Comparison of ENCODE assay signal across 11 cellular contexts in the genomic region with DNA sequence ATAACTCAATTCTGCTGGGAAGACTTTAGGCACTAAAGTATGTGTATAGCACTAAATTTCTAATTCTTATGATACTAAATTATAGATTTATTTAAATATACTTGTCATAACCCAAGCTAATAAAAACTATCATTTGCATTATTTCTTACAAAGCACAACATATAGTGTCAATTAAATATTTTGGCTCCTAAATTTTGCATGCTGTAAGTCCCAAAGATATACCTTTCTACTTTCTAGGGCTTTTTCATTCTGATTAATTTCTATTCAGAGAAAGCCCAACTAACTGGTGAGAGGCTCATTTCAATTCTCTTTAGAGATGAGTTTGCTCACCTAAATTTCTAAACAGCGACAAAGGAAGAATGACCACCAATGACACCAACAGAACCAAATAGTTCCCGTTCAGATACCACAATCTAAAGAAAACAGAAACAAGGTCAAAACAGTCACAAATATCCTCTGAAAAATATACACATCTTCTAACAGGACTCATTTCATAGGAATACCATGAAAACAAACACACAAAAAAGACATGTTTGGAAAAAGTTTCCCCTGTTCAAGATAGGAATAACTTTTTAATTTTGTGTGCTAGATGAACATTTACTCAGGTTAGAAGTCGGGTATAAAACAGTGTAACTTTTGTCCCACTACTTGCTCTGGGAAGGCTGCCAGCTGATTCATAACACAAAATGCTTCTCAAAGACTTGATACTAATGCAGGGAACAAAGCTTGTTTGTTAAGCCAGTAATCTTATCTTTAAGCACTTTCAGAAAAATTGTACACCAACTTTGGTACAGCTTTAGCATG. TPM values are rescaled to one million over a fixed set of nuclear protein-coding genes. Genes with fewer than 3 reads are reported as not detected.
DNase-seq lines count a peak whose midpoint lies in the region; ATAC-seq and TF ChIP-seq lines count a peak whose summit lies in the region.
"Had no signal": no experiment of that assay in that cellular context is flagged by ENCODE, and none has a peak within 500 bp of the region (broad histone marks: within the 10 kb centered on the region; RNA-seq: fewer than 3 reads in every experiment).

No MANE protein-coding gene starts in this region.

- H3K36me3 Mint-ChIP-seq in activated CD8-positive, alpha-beta memory T cell treated with anti-CD3 and anti-CD28 coated beads, Interleukin-2, amount 10 ng/mL, durations not matched to agents 7 days and 5 days, result peaks cover 87% of the 10 kb centered on the region
- H3K36me3 Mint-ChIP-seq in type B pancreatic cell, result peaks cover 68% of the 10 kb centered on the region

- ATAC-seq in activated CD8-positive, alpha-beta memory T cell treated with anti-CD3 and anti-CD28 coated beads, Interleukin-2, amount 10 ng/mL, durations not matched to agents 7 days and 5 days, result no peak
- ATAC-seq in body of pancreas, result peak; percentile 68
- peak; percentile 63 for ATAC-seq in left colon
- no peak for ATAC-seq in HG02885 (IDR thresholded peaks at IDR 0.05; ENCODE audit: poor library complexity, unreplicated experiment)
- ATAC-seq: stimulated activated memory B cell treated with anti-CD40 and anti-IgM and Interleukin-4, amounts not matched to agents 10 μg/mL and 1 μg/mL and 100 μg/mL, for 72 hours had no signal

- no peak for DNase-seq in activated CD8-positive, alpha-beta memory T cell treated with anti-CD3 and anti-CD28 coated beads, Interleukin-2, amount 10 ng/mL, durations not matched to agents 7 days and 5 days
- DNase-seq in activated CD8-positive, alpha-beta memory T cell treated with anti-CD3 and anti-CD28 coated beads for 24 hours, result no peak
- peak; percentile 73 to 88 (median 86) for DNase-seq in body of pancreas
- DNase-seq in left colon, result peak; percentile 71 to 73
- no peak for DNase-seq in type B pancreatic cell (ENCODE audit: extremely low spot score, unreplicated experiment)
- DNase-seq in OCI-M2 (lab: John Stamatoyannopoulos, UW; ENCODE audit: unreplicated experiment), result no peak
- no peak for DNase-seq in NCI-H1930 (lab: John Stamatoyannopoulos, UW)

- TF ChIP-seq POLR2A in body of pancreas (IDR thresholded peaks at IDR 0.05), result no peak

- H3K36me3 ChIP-seq in body of pancreas (replicated peaks in 1 of 2; ENCODE audit: insufficient read depth in 1 of 2, low read depth in 2 of 2), result peaks cover 14 to 45% of the 10 kb centered on the region in 2 donors

- H3K4me3 Mint-ChIP-seq in activated CD8-positive, alpha-beta memory T cell treated with anti-CD3 and anti-CD28 coated beads, Interleukin-2, amount 10 ng/mL, durations not matched to agents 7 days and 5 days, result no peak overlapping the region
- no peak overlapping the region for H3K4me3 Mint-ChIP-seq in type B pancreatic cell
- H3K4me3 Mint-ChIP-seq: stimulated activated memory B cell treated with anti-CD40 and anti-IgM and Interleukin-4, amounts not matched to agents 10 μg/mL and 1 μg/mL and 100 μg/mL, for 72 hours had no signal

- WGBS in body of pancreas, 2 donors, result 7 to 11% methylated on average over 3 of the region's 3 CpGs

- peaks cover 82% of the 10 kb centered on the region for H3K4me1 Mint-ChIP-seq in activated CD8-positive, alpha-beta memory T cell treated with anti-CD3 and anti-CD28 coated beads, Interleukin-2, amount 10 ng/mL, durations not matched to agents 7 days and 5 days
- H3K4me1 Mint-ChIP-seq in type B pancreatic cell (ENCODE audit: unreplicated experiment), result peaks cover 31% of the 10 kb centered on the region

- H3K4me1 ChIP-seq in body of pancreas, result peaks cover 96% of the 10 kb centered on the region

- peak overlapping the region in 3 of 4 donors; percentile 51 to 100 (median 96) for H3K27ac ChIP-seq in body of pancreas
- H3K27ac ChIP-seq: C4-2B, VCaP had no signal

- H3K27me3 Mint-ChIP-seq in activated CD8-positive, alpha-beta memory T cell treated with anti-CD3 and anti-CD28 coated beads, Interleukin-2, amount 10 ng/mL, durations not matched to agents 7 days and 5 days, result no peaks in the 10 kb centered on the region
- H3K27me3 Mint-ChIP-seq in type B pancreatic cell, result no peaks in the 10 kb centered on the region
- H3K27me3 Mint-ChIP-seq: stimulated activated memory B cell treated with anti-CD40 and anti-IgM and Interleukin-4, amounts not matched to agents 10 μg/mL and 1 μg/mL and 100 μg/mL, for 72 hours had no signal

- H3K4me3 ChIP-seq in body of pancreas, result no peak overlapping the region

- H3K27ac Mint-ChIP-seq in activated CD8-positive, alpha-beta memory T cell treated with anti-CD3 and anti-CD28 coated beads, Interleukin-2, amount 10 ng/mL, durations not matched to agents 7 days and 5 days, result peak overlapping the region; percentile 42
- H3K27ac Mint-ChIP-seq in type B pancreatic cell, result peak overlapping the region; percentile 53

- no peak for TF ChIP-seq CTCF in body of pancreas (IDR thresholded peaks at IDR 0.05)
- TF ChIP-seq CTCF in type B pancreatic cell (conservative IDR thresholded peaks at IDR 0.05), result no peak

- intact Hi-C loops in body of pancreas (cut with DNase I), result no loop called here
- intact Hi-C loops in left colon (cut with DNase I, micrococcal nuclease), result loop anchor here in 1 of 2 donors (10.0 kb wide), 2 partner anchors 90 to 210 kb away; no protein-coding TSS in a partner anchor

- CTCF ChIA-PET in activated CD8-positive, alpha-beta memory T cell treated with anti-CD3 and anti-CD28 coated beads, Interleukin-2, amount 10 ng/mL, durations not matched to agents 7 days and 5 days (lab: Charles Lee), result no interaction called here

- no peaks in the 10 kb centered on the region for H3K9me3 ChIP-seq in body of pancreas

- H3K9me3 Mint-ChIP-seq in activated CD8-positive, alpha-beta memory T cell treated with anti-CD3 and anti-CD28 coated beads, Interleukin-2, amount 10 ng/mL, durations not matched to agents 7 days and 5 days (ENCODE audit: low read depth), result no peaks in the 10 kb centered on the region
- no peaks in the 10 kb centered on the region for H3K9me3 Mint-ChIP-seq in type B pancreatic cell
- H3K9me3 Mint-ChIP-seq: stimulated activated memory B cell treated with anti-CD40 and anti-IgM and Interleukin-4, amounts not matched to agents 10 μg/mL and 1 μg/mL and 100 μg/mL, for 72 hours had no signal

- no peaks in the 10 kb centered on the region for H3K27me3 ChIP-seq in body of pancreas

RNA-seq across cellular contexts. Expression of a gene that starts 7.6 kb away (rescaled TPM):
- 100 to 1,000 TPM; 168 to 258 TPM for total RNA-seq in activated CD8-positive, alpha-beta memory T cell treated with anti-CD3 and anti-CD28 coated beads, Interleukin-2, amount 10 ng/mL, durations not matched to agents 7 days and 5 days
- total RNA-seq in body of pancreas, result 100 to 1,000 TPM; 184 to 203 TPM
- total RNA-seq in left colon, result 100 to 1,000 TPM; 128 to 220 TPM
- 204 and 217 TPM in 2 replicates for total RNA-seq in type B pancreatic cell (ENCODE audit: low replicate concordance)

Comparison
In these comparisons a context has a peak if more than half of its experiments do, and no peak if none do; other contexts are left out.
1. ATAC-seq: peak in body of pancreas (single experiment) and left colon (single experiment); none in activated CD8-positive, alpha-beta memory T cell treated with anti-CD3 and anti-CD28 coated beads, Interleukin-2, amount 10 ng/mL, durations not matched to agents 7 days and 5 days (single experiment) and HG02885 (single experiment).
2. DNase-seq: peak in body of pancreas (4 of 4) and left colon (2 of 2); none in activated CD8-positive, alpha-beta memory T cell treated with anti-CD3 and anti-CD28 coated beads, Interleukin-2, amount 10 ng/mL, durations not matched to agents 7 days and 5 days (single experiment), activated CD8-positive, alpha-beta memory T cell treated with anti-CD3 and anti-CD28 coated beads for 24 hours (single experiment), type B pancreatic cell (single experiment), OCI-M2 (single experiment) and NCI-H1930 (0 of 2).